Comparison of ENCODE assay signal across 26 cellular contexts in genomic region chr3:14774431-14774830, GRCh38. TPM values are rescaled to one million over a fixed set of nuclear protein-coding genes. Genes with fewer than 3 reads are reported as not detected.
DNase-seq lines count a peak whose midpoint lies in the region; ATAC-seq, FAIRE-seq and TF ChIP-seq lines count a peak whose summit lies in the region.
"Had no signal": no experiment of that assay in that cellular context is flagged by ENCODE, and none has a peak within 500 bp of the region (broad histone marks: within the 10 kb centered on the region; RNA-seq: fewer than 3 reads in every experiment).

No MANE protein-coding gene starts in this region.

- H3K79me1 ChIP-seq in H1 (ENCODE audit: low read depth, low read length) (no peaks in the 10 kb centered on the region), neuronal stem cell (ENCODE audit: low read depth, low read length) (no peaks in the 10 kb centered on the region)

- TF ChIP-seq POLR2A in H1 (IDR thresholded peaks at IDR 0.05; ENCODE audit: control extremely low read depth in 1 of 2, low read depth in 2 of 2, low read length in 2 of 2) = no peak

- H3K9me3 ChIP-seq in BLaER1 treated with 17β-estradiol and CSF1 and Interleukin-3, amounts not matched to agents 10 nM and 100 nM (replicated peaks in 1 of 11) = peaks cover 12 to 21% (median 17%) of the 10 kb centered on the region in 11 experiments; a peak in 21 of 22 replicates
- H3K9me3 ChIP-seq in NT2/D1 (ENCODE audit: insufficient read depth, low read length) (peaks cover 10% of the 10 kb centered on the region), H1 (ENCODE audit: insufficient read depth in 2 of 2, low read depth in 1 of 2, low read length in 1 of 2) (no peaks in the 10 kb centered on the region), neuronal stem cell (replicated peaks in 1 of 2; ENCODE audit: control insufficient read depth in 2 of 2, insufficient read depth in 1 of 2, low read depth in 1 of 2, low read length in 2 of 2) (no peaks in the 10 kb centered on the region)
- H3K9me3 ChIP-seq: Caco-2 had no signal

- H4K5ac ChIP-seq in H1 (ENCODE audit: insufficient read length, low read depth, low read length) = peak overlapping the region; percentile 34

- no peaks in the 10 kb centered on the region for H3K79me2 ChIP-seq in H1 (ENCODE audit: control insufficient read depth in 1 of 2, insufficient read depth in 2 of 2, low read length in 2 of 2)

- H3K18ac ChIP-seq in H1 (ENCODE audit: extremely low read depth, low read length) = no peak overlapping the region; the same call in 1 of the 2 replicates
- no peak overlapping the region for H3K18ac ChIP-seq in neuronal stem cell (ENCODE audit: low read length)

- 78% methylated on average over 12 of the region's 12 CpGs; no CpG with 5 or more reads in 1 of the 2 experiments for WGBS in H1 (ENCODE audit: extremely low coverage in 1 of 2, insufficient coverage in 1 of 2, insufficient read length in 1 of 2, insufficient replicate concordance in 2 of 2, low coverage in 1 of 2, low lambda C conversion rate in 2 of 2, missing lambda C conversion rate in 1 of 2), 2 experiments
- WGBS in neuronal stem cell (ENCODE audit: extremely low coverage in 2 of 2, insufficient read length in 2 of 2, insufficient replicate concordance in 1 of 2), 2 donors = no CpG with 5 or more reads among the region's 12 CpGs

- H3K56ac ChIP-seq in H1 (replicated peaks; ENCODE audit: insufficient read length, low read depth, low read length) = no peak overlapping the region

- H4K91ac ChIP-seq in H1 (replicated peaks; ENCODE audit: insufficient read length, low read length) (peak overlapping the region; percentile 38), neuronal stem cell (ENCODE audit: low read depth, low read length, poor library complexity) (no peak overlapping the region)

- no peak for ATAC-seq in foreskin keratinocyte
- ATAC-seq: activated T-cell treated with anti-CD3 and anti-CD28 coated beads, Interleukin-2, amount 50 U/mL, for 4 hours had no signal

- H3K23me2 ChIP-seq in H1 (ENCODE audit: low read depth, low read length) = no peaks in the 10 kb centered on the region

- H4K8ac ChIP-seq in H1 (ENCODE audit: extremely low read depth, insufficient read depth, low read length) (no peak overlapping the region; the same call in 1 of the 2 replicates), neuronal stem cell (ENCODE audit: low read depth, low read length) (no peak overlapping the region)

- H2BK20ac ChIP-seq in H1 (ENCODE audit: low read length) = 0 out of 2 replicates have a peak overlapping the region, but pooled peaks have one; percentile 61

- H3K4ac ChIP-seq in H1 (replicated peaks; ENCODE audit: insufficient read length, low read depth, low read length) (no peak overlapping the region), neuronal stem cell (ENCODE audit: low read length) (no peak overlapping the region)

- POLR2A ChIA-PET in H1 (lab: Charles Lee; ENCODE audit: partially characterized antibody) = interaction anchor here (0.6 to 0.9 kb wide), 2 partner anchors 9 to 119 kb away, joined by 3 read pairs; no protein-coding TSS in a partner anchor

- H2AK5ac ChIP-seq in H1 (ENCODE audit: low read depth, low read length) (no peak overlapping the region), neuronal stem cell (ENCODE audit: low read depth, low read length) (peak overlapping the region; percentile 52)

- H3K4me2 ChIP-seq in BLaER1 treated with 17β-estradiol and CSF1 and Interleukin-3, amounts not matched to agents 10 nM and 100 nM = peak overlapping the region in 8 of 11 experiments; percentile 19 to 73 (median 50); a peak in 13 of 22 replicates
- H3K4me2 ChIP-seq in H1 (ENCODE audit: insufficient read depth in 1 of 2, low read depth in 2 of 2, low read length in 2 of 2) (no peak overlapping the region), neuronal stem cell (ENCODE audit: insufficient read depth, low read length, poor library complexity, severe bottlenecking) (no peak overlapping the region)
- H3K4me2 ChIP-seq: smooth muscle cell had no signal

- peaks cover 5 to 40% (median 31%) of the 10 kb centered on the region in 10 experiments; a peak in 16 of 20 replicates for H3K4me1 ChIP-seq in BLaER1 treated with 17β-estradiol and CSF1 and Interleukin-3, amounts not matched to agents 10 nM and 100 nM
- H3K4me1 ChIP-seq in NT2/D1 (ENCODE audit: insufficient read depth, insufficient read length) (peaks cover 16% of the 10 kb centered on the region), H1 (replicated peaks in 1 of 4; ENCODE audit: control insufficient read depth in 3 of 4, insufficient read depth in 4 of 4, low read length in 3 of 4) (peaks cover 3 to 18% (median 14%) of the 10 kb centered on the region in 4 experiments), neuronal stem cell (ENCODE audit: control insufficient read depth in 2 of 2, insufficient read depth in 1 of 2, low read depth in 1 of 2, low read length in 2 of 2) (peaks cover 0 to 2% of the 10 kb centered on the region in 2 donors), foreskin keratinocyte (no peaks in the 10 kb centered on the region)
- H3K4me1 ChIP-seq: Caco-2 had no signal

- H2BK12ac ChIP-seq in H1 (ENCODE audit: low read depth, low read length) (peak overlapping the region; percentile 85; the same call in 1 of the 2 replicates), neuronal stem cell (ENCODE audit: low read length) (no peak overlapping the region)

- no peaks in the 10 kb centered on the region for H3K36me3 ChIP-seq in BLaER1 treated with 17β-estradiol and CSF1 and Interleukin-3, amounts not matched to agents 10 nM and 100 nM
- H3K36me3 ChIP-seq in NT2/D1 (ENCODE audit: insufficient read depth, insufficient read length, low read length) = no peaks in the 10 kb centered on the region
- no peaks in the 10 kb centered on the region for H3K36me3 ChIP-seq in H1 (ENCODE audit: control insufficient read depth in 2 of 4, insufficient read depth in 4 of 4, low read length in 3 of 4)
- no peaks in the 10 kb centered on the region for H3K36me3 ChIP-seq in neuronal stem cell (replicated peaks in 1 of 2; ENCODE audit: control insufficient read depth in 2 of 2, insufficient read depth in 2 of 2, low read length in 2 of 2)

- no peak for FAIRE-seq in H1 (lab: Jason Lieb, UNC)
- FAIRE-seq: endometrium, GM12891 had no signal

- H3K27ac ChIP-seq in BLaER1 treated with 17β-estradiol and CSF1 and Interleukin-3, amounts not matched to agents 10 nM and 100 nM = no peak overlapping the region
- no peak overlapping the region; the same call in 1 of the 2 replicates for H3K27ac ChIP-seq in H1 (ENCODE audit: low read depth, low read length)
- H3K27ac ChIP-seq in neuronal stem cell (replicated peaks; ENCODE audit: low read length) = no peak overlapping the region
- H3K27ac ChIP-seq in foreskin keratinocyte = no peak overlapping the region

- H3K23ac ChIP-seq in H1 (ENCODE audit: insufficient read length) (no peak overlapping the region), neuronal stem cell (ENCODE audit: low read depth, low read length, poor library complexity) (peak overlapping the region; percentile 85)

- TF ChIP-seq EP300 in H1 (IDR thresholded peaks at IDR 0.05; ENCODE audit: borderline replicate concordance in 1 of 2, low read depth in 2 of 2, low read length in 2 of 2) = no peak

- peak overlapping the region; percentile 65; the same call in 1 of the 2 replicates for H2BK15ac ChIP-seq in H1 (ENCODE audit: low read length)
- peak overlapping the region; percentile 79 for H2BK15ac ChIP-seq in neuronal stem cell (ENCODE audit: low read length)

- H3K27me3 ChIP-seq in BLaER1 treated with 17β-estradiol and CSF1 and Interleukin-3, amounts not matched to agents 10 nM and 100 nM = no peaks in the 10 kb centered on the region
- H3K27me3 ChIP-seq in NT2/D1 (ENCODE audit: insufficient read depth, insufficient read length) = no peaks in the 10 kb centered on the region
- H3K27me3 ChIP-seq in H1 (replicated peaks in 1 of 4; ENCODE audit: control insufficient read depth in 3 of 4, extremely low read depth in 1 of 4, insufficient read depth in 3 of 4, low read length in 3 of 4) = no peaks in the 10 kb centered on the region
- H3K27me3 ChIP-seq in neuronal stem cell (ENCODE audit: control insufficient read depth in 3 of 3, insufficient read depth in 3 of 3, low read depth in 1 of 3, low read length in 3 of 3) = peaks cover 0 to 2% (median 0%) of the 10 kb centered on the region in 3 experiments
- H3K27me3 ChIP-seq in foreskin keratinocyte = peaks cover 2% of the 10 kb centered on the region

- peak; percentile 10 to 43 (median 27); a peak in 3 of 4 replicates for TF ChIP-seq CTCF in H1 (IDR thresholded peaks at IDR 0.05; ENCODE audit: control extremely low read depth in 1 of 3, insufficient read depth in 1 of 3, low read depth in 1 of 3, low read length in 3 of 3)
- TF ChIP-seq CTCF in foreskin keratinocyte (conservative IDR thresholded peaks at IDR 0.05) = no peak

- H2BK120ac ChIP-seq in H1 (replicated peaks; ENCODE audit: low read depth, low read length) = no peak overlapping the region
- H2BK120ac ChIP-seq in neuronal stem cell (ENCODE audit: low read depth, low read length) = peak overlapping the region; percentile 61

- no peak overlapping the region for H3K4me3 ChIP-seq in BLaER1 treated with 17β-estradiol and CSF1 and Interleukin-3, amounts not matched to agents 10 nM and 100 nM
- no peak overlapping the region for H3K4me3 ChIP-seq in NT2/D1 (ENCODE audit: insufficient read length, low read depth)
- H3K4me3 ChIP-seq in H1 (ENCODE audit: extremely low read depth in 1 of 4, insufficient read depth in 2 of 4, low read depth in 3 of 4, low read length in 4 of 4) = no peak overlapping the region
- H3K4me3 ChIP-seq in neuronal stem cell (ENCODE audit: low read length in 2 of 2) = peak overlapping the region in 1 of 2 donors; percentile 24
- H3K4me3 ChIP-seq: smooth muscle cell had no signal

- no peaks in the 10 kb centered on the region for H4K20me1 ChIP-seq in BLaER1 treated with 17β-estradiol and CSF1 and Interleukin-3, amounts not matched to agents 10 nM and 100 nM
- H4K20me1 ChIP-seq in H1 (replicated peaks in 1 of 2; ENCODE audit: control insufficient read depth in 1 of 2, insufficient read depth in 2 of 2, low read length in 2 of 2) = no peaks in the 10 kb centered on the region

- DNase-seq in NT2/D1 (ENCODE audit: low read depth, low spot score) = no peak
- peak in 1 of 2 experiments; percentile 56 for DNase-seq in H1 (ENCODE audit: low read depth in 1 of 2, low spot score in 2 of 2)
- DNase-seq in neuronal stem cell (ENCODE audit: low spot score) = no peak
- no peak for DNase-seq in NCI-H1694 treated with DMSO at 0.1 percent for 48 hours (lab: John Stamatoyannopoulos, UW)
- no peak for DNase-seq in SKM-1 treated with dmso at 0.1 percent for 144 hours (lab: John Stamatoyannopoulos, UW; ENCODE audit: unreplicated experiment)
- DNase-seq in foreskin keratinocyte = no peak
- DNase-seq in dedifferentiated amniotic fluid mesenchymal stem cell (ENCODE audit: extremely low spot score) = no peak
- DNase-seq: activated naive CD4-positive, alpha-beta T cell treated with anti-CD3 and anti-CD28 coated beads for 36 hours; activated T-cell treated with anti-CD3 and anti-CD28 coated beads, Interleukin-2, amount 50 U/mL, for 4 hours; amniotic stem cell; C1 segment of cervical spinal cord; Caco-2; mesenchymal stem cell; NCI-H2081 treated with DMSO at 0.1 percent for 48 hours; NCI-H82; occipital lobe; SHP77 treated with DMSO at 0.1 percent for 48 hours; stimulated activated naive CD4-positive, alpha-beta T cell; SW 1271; T1000 had no signal

- TF ChIP-seq RAD21 in H1 (IDR thresholded peaks at IDR 0.05 in 1 of 2, conservative IDR thresholded peaks at IDR 0.05 in 1 of 2; ENCODE audit: low read depth in 2 of 2, low read length in 2 of 2) = peak; percentile 20 to 33; a peak in 3 of 4 replicates

- CTCF ChIA-PET in H1 (lab: Charles Lee; ENCODE audit: partially characterized antibody) = interaction anchor here (0.6 to 2.9 kb wide), 13 partner anchors 9 to 306 kb away, joined by 3 to 18 read pairs (median 4); partner anchors contain the start of gene C3orf20

- H2AFZ ChIP-seq in H1 (ENCODE audit: low read length) (peak overlapping the region; percentile 15; the same call in 1 of the 2 replicates), neuronal stem cell (ENCODE audit: low read length) (no peak overlapping the region)

- H3K14ac ChIP-seq in H1 (ENCODE audit: insufficient read length) = no peak overlapping the region
- peak overlapping the region; percentile 31 for H3K14ac ChIP-seq in neuronal stem cell (ENCODE audit: low read length)

- H2BK5ac ChIP-seq in H1 (ENCODE audit: low read depth, low read length) (no peak overlapping the region), neuronal stem cell (ENCODE audit: low read length) (peak overlapping the region; percentile 82)

- no peak overlapping the region for H3K9ac ChIP-seq in BLaER1 treated with 17β-estradiol and CSF1 and Interleukin-3, amounts not matched to agents 10 nM and 100 nM
- H3K9ac ChIP-seq in NT2/D1 (ENCODE audit: insufficient read length, low read depth) (peak overlapping the region; percentile 16), H1 (replicated peaks in 1 of 4; ENCODE audit: extremely low read depth in 1 of 4, low read depth in 3 of 4, low read length in 3 of 4) (no peak overlapping the region), neuronal stem cell (ENCODE audit: low read depth, low read length, poor library complexity) (peak overlapping the region; percentile 60)

RNA-seq across cellular contexts. Expression of gene FGD5, which starts 44.3 kb away (rescaled TPM):
- total RNA-seq in H1 (2021; fragmentation: NEBNext Ultra II Directional; extraction: Animal tissue kit (Norgen Biotek cat#: 25700)) = 14.3 and 15.3 TPM in 2 replicates
- polyA plus RNA-seq in H1 (2011; rRNA removed) = 4.7 and 6.0 TPM in 2 replicates
- 6.1 TPM for polyA plus RNA-seq in H1 (2011; cell fraction: cytosol; rRNA removed)
- polyA plus RNA-seq in H1 (2011; cell fraction: nucleus; rRNA removed) = 8.1 TPM
- 6.0 to 11.3 TPM (median 8.8 TPM) in 4 replicates for polyA plus RNA-seq in H1 (2012, experiment 1 of 2)
- 4.3 TPM for polyA plus RNA-seq in H1 (2012, experiment 2 of 2)
- 9.0 TPM for polyA plus RNA-seq in H1 (2013, experiment 1 of 2)
- polyA plus RNA-seq in H1 (2013, experiment 2 of 2) = 9.6 TPM
- 9.0 and 9.7 TPM in 2 replicates for polyA minus RNA-seq in H1 (2011; rRNA and poly(A)+ RNA removed)
- polyA minus RNA-seq in H1 (2011; cell fraction: cytosol; rRNA and poly(A)+ RNA removed) = 6.8 TPM
- 7.9 TPM for polyA minus RNA-seq in H1 (2011; cell fraction: nucleus; rRNA and poly(A)+ RNA removed)
- polyA plus RNA-seq in neuronal stem cell (2013, experiment 1 of 2) = 0.39 TPM
- polyA plus RNA-seq in neuronal stem cell (2013, experiment 2 of 2) = 0.43 TPM
- not detected in 2 replicates for total RNA-seq in foreskin keratinocyte
- polyA plus RNA-seq in foreskin keratinocyte = not detected in 2 replicates
- total RNA-seq: activated naive CD4-positive, alpha-beta T cell treated with anti-CD3 and anti-CD28 coated beads for 36 hours; MCF 10A; myocyte had no signal

Comparison
In these comparisons a context has a peak if more than half of its experiments do, and no peak if none do; other contexts are left out.
1. H3K4me2 ChIP-seq: peak in BLaER1 treated with 17β-estradiol and CSF1 and Interleukin-3, amounts not matched to agents 10 nM and 100 nM (8 of 11); none in H1 (0 of 2) and neuronal stem cell (single experiment).
2. H3K9ac ChIP-seq: peak in NT2/D1 (single experiment) and neuronal stem cell (single experiment); none in BLaER1 treated with 17β-estradiol and CSF1 and Interleukin-3, amounts not matched to agents 10 nM and 100 nM (0 of 11) and H1 (0 of 4).
3. RNA of gene FGD5, which starts 44.3 kb away (total RNA-seq): 14.3 to 15.3 TPM in H1; not detected in foreskin keratinocyte; every median in the first group is over 10 times any median in the second.